12 cellular contexts compared by ENCODE assay signal in genomic region chr10:5896208-5896607, GRCh38. TPM values are rescaled to one million over a fixed set of nuclear protein-coding genes. Genes with fewer than 3 reads are reported as not detected.
DNase-seq lines count a peak whose midpoint lies in the region; ATAC-seq and TF ChIP-seq lines count a peak whose summit lies in the region.
"Had no signal": no experiment of that assay in that cellular context is flagged by ENCODE, and none has a peak within 500 bp of the region (broad histone marks: within the 10 kb centered on the region; RNA-seq: fewer than 3 reads in every experiment).

No MANE protein-coding gene starts in this region.

- POLR2A ChIA-PET in CD4-positive, alpha-beta memory T cell (lab: Charles Lee; ENCODE audit: partially characterized antibody) = no interaction called here

- TF ChIP-seq CTCF in OCI-LY1 (IDR thresholded peaks at IDR 0.05; ENCODE audit: low read length) = no peak
- no peak for TF ChIP-seq CTCF in lower lobe of right lung (IDR thresholded peaks at IDR 0.05)

- H3K27me3 ChIP-seq in CD4-positive, alpha-beta memory T cell (ENCODE audit: insufficient read depth, low read length) = no peaks in the 10 kb centered on the region
- H3K27me3 ChIP-seq in OCI-LY1 (ENCODE audit: insufficient read depth, low read length) (no peaks in the 10 kb centered on the region), lower lobe of right lung (ENCODE audit: low read depth) (no peaks in the 10 kb centered on the region)

- no peaks in the 10 kb centered on the region for H3F3A ChIP-seq in OCI-LY1 (ENCODE audit: insufficient read depth, low read length)

- H3K4me2 ChIP-seq in OCI-LY1 (ENCODE audit: low read length) = peak overlapping the region; percentile 49; the same call in 1 of the 2 replicates

- H3K36me3 ChIP-seq in CD4-positive, alpha-beta memory T cell (ENCODE audit: insufficient read depth, low read length) = no peaks in the 10 kb centered on the region
- peaks cover 53% of the 10 kb centered on the region for H3K36me3 ChIP-seq in OCI-LY1 (ENCODE audit: insufficient read depth, low read length)
- H3K36me3 ChIP-seq in lower lobe of right lung = peaks cover 25% of the 10 kb centered on the region

- ATAC-seq in GM19023 (IDR thresholded peaks at IDR 0.05; ENCODE audit: unreplicated experiment) = peak; percentile 5
- no peak for ATAC-seq in HG03460 (IDR thresholded peaks at IDR 0.05; ENCODE audit: unreplicated experiment)
- no peak for ATAC-seq in lower lobe of right lung

- no peaks in the 10 kb centered on the region for H3K9me2 ChIP-seq in OCI-LY1 (ENCODE audit: low read depth, low read length)

- DNase-seq in CD4-positive, alpha-beta memory T cell = no peak
- peak; percentile 10 for DNase-seq in iPS-NIHi7 (ENCODE audit: extremely low spot score)
- DNase-seq in putamen (ENCODE audit: low spot score) = no peak
- no peak for DNase-seq in stimulated activated CD4-positive, alpha-beta T cell treated with anti-CD3 and anti-CD28 coated beads, Interleukin-1b, Interleukin-23, amount 100 ng/mL, for 48 hours
- no peak for DNase-seq in lower lobe of right lung
- DNase-seq: amygdala; NCI-H524 treated with DMSO at 0.1 percent for 48 hours; stimulated activated CD4-positive, alpha-beta T cell treated with anti-CD3 and anti-CD28 coated beads, Interleukin-15, amount 100 ng/mL, for 24 hours had no signal

- no peak overlapping the region for H2AFZ ChIP-seq in OCI-LY1 (ENCODE audit: low read length)

- no peaks in the 10 kb centered on the region for H3K27me3 Mint-ChIP-seq in CD4-positive, alpha-beta memory T cell

- peak overlapping the region in 6 of 8 donors; percentile 12 to 74 (median 52) for H3K4me3 Mint-ChIP-seq in CD4-positive, alpha-beta memory T cell

- peaks cover 36 to 38% of the 10 kb centered on the region in 2 donors for H3K36me3 Mint-ChIP-seq in CD4-positive, alpha-beta memory T cell

- CTCF ChIA-PET in CD4-positive, alpha-beta memory T cell (lab: Charles Lee; ENCODE audit: partially characterized antibody) = no interaction called here

- H3K27ac Mint-ChIP-seq in CD4-positive, alpha-beta memory T cell = peak overlapping the region; percentile 48 to 92 (median 80)

- H3K4me1 Mint-ChIP-seq in CD4-positive, alpha-beta memory T cell = peaks cover 29 to 69% (median 48%) of the 10 kb centered on the region in 4 donors

- peaks cover 40% of the 10 kb centered on the region for H3K4me1 ChIP-seq in CD4-positive, alpha-beta memory T cell (ENCODE audit: insufficient read depth, low read length)
- peaks cover 25% of the 10 kb centered on the region for H3K4me1 ChIP-seq in OCI-LY1 (ENCODE audit: insufficient read depth, low read length, severe bottlenecking)
- H3K4me1 ChIP-seq in lower lobe of right lung = peaks cover 30% of the 10 kb centered on the region

- no peaks in the 10 kb centered on the region for H4K20me1 ChIP-seq in OCI-LY1 (ENCODE audit: insufficient read depth, low read length)

- no peaks in the 10 kb centered on the region for H3K9me3 ChIP-seq in CD4-positive, alpha-beta memory T cell (ENCODE audit: control insufficient read depth in 1 of 2, low read length in 2 of 2)
- no peaks in the 10 kb centered on the region for H3K9me3 ChIP-seq in OCI-LY1 (ENCODE audit: low read length)
- no peaks in the 10 kb centered on the region for H3K9me3 ChIP-seq in lower lobe of right lung

- intact Hi-C loops in CD4-positive, alpha-beta memory T cell (cut with micrococcal nuclease) = no loop called here
- intact Hi-C loops in lower lobe of right lung (cut with DNase I) = no loop called here

- peak overlapping the region; percentile 32; the same call in 1 of the 2 replicates for H3K9ac ChIP-seq in OCI-LY1 (ENCODE audit: low read length)

- H3K79me2 ChIP-seq in OCI-LY1 (ENCODE audit: insufficient read depth, low read length) = peaks cover 15% of the 10 kb centered on the region

- no peak overlapping the region for H3K27ac ChIP-seq in CD4-positive, alpha-beta memory T cell (ENCODE audit: low read depth, low read length)
- H3K27ac ChIP-seq in OCI-LY1 (ENCODE audit: low read depth, low read length, poor library complexity, severe bottlenecking) (peak overlapping the region; percentile 84), lower lobe of right lung (no peak overlapping the region)
- H3K27ac ChIP-seq: C4-2B had no signal

- peaks cover 0 to 4% (median 0%) of the 10 kb centered on the region in 8 donors for H3K9me3 Mint-ChIP-seq in CD4-positive, alpha-beta memory T cell

- H3K4me3 ChIP-seq in CD4-positive, alpha-beta memory T cell (ENCODE audit: low read length in 2 of 2) = peak overlapping the region in 1 of 2 donors; percentile 27
- H3K4me3 ChIP-seq in OCI-LY1 (ENCODE audit: low read depth, low read length, poor library complexity, severe bottlenecking) (no peak overlapping the region), lower lobe of right lung (no peak overlapping the region)

RNA-seq across cellular contexts. Expression of gene FBH1, which starts 6.2 kb away (rescaled TPM):
- total RNA-seq in CD4-positive, alpha-beta memory T cell = 10 to 100 TPM; 91.4 to 97.5 TPM
- 10 to 100 TPM; 71.1 to 75.8 TPM for polyA plus RNA-seq in CD4-positive, alpha-beta memory T cell
- 64.7 TPM for total RNA-seq in lower lobe of right lung

RNA-seq across cellular contexts. Expression of gene ANKRD16, which starts 6.5 kb away (rescaled TPM):
- 1 to 10 TPM; 6.6 to 8.4 TPM for total RNA-seq in CD4-positive, alpha-beta memory T cell
- 1 to 10 TPM; 1.5 to 4.1 TPM for polyA plus RNA-seq in CD4-positive, alpha-beta memory T cell
- 5.6 TPM for total RNA-seq in lower lobe of right lung
